In the genomic region with DNA sequence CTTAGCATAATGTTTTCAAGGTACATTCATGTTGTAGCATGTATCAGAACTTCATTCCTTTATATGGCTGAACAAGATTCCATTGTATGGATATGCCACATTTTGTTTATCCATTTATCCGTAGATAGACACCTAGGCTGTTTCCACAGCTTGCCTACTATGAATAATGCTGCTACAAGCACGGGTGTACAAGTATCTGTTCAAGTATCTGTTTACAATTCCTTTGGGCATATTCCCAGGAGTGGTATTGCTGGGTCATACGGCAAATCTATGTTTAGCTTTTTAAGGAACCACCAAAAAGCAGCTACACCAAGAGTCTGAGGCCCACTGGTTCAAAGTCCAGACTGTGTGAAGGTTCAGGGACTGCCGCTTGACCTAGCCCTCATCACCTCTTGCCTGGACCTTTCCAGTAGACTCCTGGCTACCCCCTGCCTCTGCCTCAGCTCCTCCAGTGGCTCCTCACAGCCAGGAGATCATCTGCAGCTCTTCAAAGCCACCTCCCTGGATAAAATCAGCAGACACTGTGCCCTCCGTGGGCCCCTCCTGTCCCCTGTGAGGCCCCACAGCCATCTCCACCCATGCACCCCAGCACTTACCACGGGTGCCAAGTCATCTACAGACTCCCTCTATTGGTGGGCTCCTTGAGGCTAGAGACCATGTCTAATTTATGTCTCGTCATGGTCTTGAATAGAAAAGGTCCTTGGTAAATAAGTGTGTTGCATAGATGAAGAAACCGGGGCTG, we compare ENCODE assay signal across 21 cellular contexts.
DNase-seq lines count a peak whose midpoint lies in the region; ATAC-seq and TF ChIP-seq lines count a peak whose summit lies in the region.
"Had no signal": no experiment of that assay in that cellular context is flagged by ENCODE, and none has a peak within 500 bp of the region (broad histone marks: within the 10 kb centered on the region; RNA-seq: fewer than 3 reads in every experiment).

No MANE protein-coding gene starts in this region.

- DNase-seq in fibroblast of the aortic adventitia (ENCODE audit: low read depth): peak; percentile 17
- peak; percentile 21 for DNase-seq in pons (ENCODE audit: low spot score)
- no peak for DNase-seq in stimulated activated CD4-positive, alpha-beta T cell treated with anti-CD3 and anti-CD28 coated beads, Interleukin-4, amount 100 ng/mL, for 1 hour
- DNase-seq in MM.1S: no peak
- no peak for DNase-seq in naive thymus-derived CD8-positive, alpha-beta T cell
- no peak for DNase-seq in activated CD8-positive, alpha-beta memory T cell treated with anti-CD3 and anti-CD28 coated beads, Interleukin-2, amount 10 ng/mL, durations not matched to agents 7 days and 5 days
- DNase-seq: activated CD4-positive, alpha-beta memory T cell treated with anti-CD3 and anti-CD28 coated beads, Interleukin-2, amount 10 ng/mL, durations not matched to agents 7 days and 5 days; amniotic stem cell; COR-L47; dermis blood vessel endothelial cell; HCEC 1CT; NCI-H1694 treated with DMSO at 0.1 percent for 48 hours; NCI-H510A treated with DMSO at 0.1 percent for 48 hours; PC-9; small intestine; stimulated activated naive B cell treated with anti-CD40 and anti-IgM and Interleukin-4, amounts not matched to agents 10 μg/mL and 1 μg/mL and 100 μg/mL, for 72 hours had no signal

- H3K9me2 ChIP-seq in MM.1S (replicated peaks; ENCODE audit: insufficient read depth, low read length): no peaks in the 10 kb centered on the region

- H3K4me3 ChIP-seq in BLaER1 treated with 17β-estradiol and CSF1 and Interleukin-3, amounts not matched to agents 10 nM and 100 nM: no peak overlapping the region
- H3K4me3 ChIP-seq in fibroblast of the aortic adventitia (ENCODE audit: low read depth, low read length) (no peak overlapping the region), MM.1S (ENCODE audit: low read length) (no peak overlapping the region)
- H3K4me3 ChIP-seq: PC-9, vagina had no signal

- no peak for TF ChIP-seq CTCF in fibroblast of the aortic adventitia (IDR thresholded peaks at IDR 0.05; ENCODE audit: insufficient read depth, low read length)
- TF ChIP-seq CTCF in MM.1S (IDR thresholded peaks at IDR 0.05; ENCODE audit: low read length): no peak

- H3K79me2 ChIP-seq in MM.1S (ENCODE audit: low read length): no peaks in the 10 kb centered on the region

- no peak overlapping the region for H3K4me3 Mint-ChIP-seq in naive thymus-derived CD8-positive, alpha-beta T cell
- no peak overlapping the region for H3K4me3 Mint-ChIP-seq in activated CD8-positive, alpha-beta memory T cell treated with anti-CD3 and anti-CD28 coated beads, Interleukin-2, amount 10 ng/mL, durations not matched to agents 7 days and 5 days
- H3K4me3 Mint-ChIP-seq: activated CD4-positive, alpha-beta memory T cell treated with anti-CD3 and anti-CD28 coated beads, Interleukin-2, amount 10 ng/mL, durations not matched to agents 7 days and 5 days; activated T-helper 1 cell treated with anti-CD3 and anti-CD28 coated beads, Interleukin-12 subunit alpha, Interleukin-12 subunit beta, Interleukin-2, Interleukin-4 antibody, amounts not matched to agents 30 ng/mL and 10 ng/mL and 1 ng/mL, durations not matched to agents 14 hours and 24 hours and 36 hours; stimulated activated naive B cell treated with anti-CD40 and anti-IgM and Interleukin-4, amounts not matched to agents 10 μg/mL and 1 μg/mL and 100 μg/mL, for 72 hours had no signal

- CTCF ChIA-PET in activated CD8-positive, alpha-beta memory T cell treated with anti-CD3 and anti-CD28 coated beads, Interleukin-2, amount 10 ng/mL, durations not matched to agents 7 days and 5 days (lab: Charles Lee): no interaction called here

- H3K4me2 ChIP-seq in BLaER1 treated with 17β-estradiol and CSF1 and Interleukin-3, amounts not matched to agents 10 nM and 100 nM: peak overlapping the region in 10 of 11 experiments; percentile 1 to 64 (median 29); a peak in 13 of 22 replicates
- H3K4me2 ChIP-seq in MM.1S (ENCODE audit: low read depth, low read length): no peak overlapping the region
- H3K4me2 ChIP-seq: PC-9 had no signal

- H3K9ac ChIP-seq in BLaER1 treated with 17β-estradiol and CSF1 and Interleukin-3, amounts not matched to agents 10 nM and 100 nM: no peak overlapping the region
- H3K9ac ChIP-seq in MM.1S (ENCODE audit: low read length): no peak overlapping the region

- no peaks in the 10 kb centered on the region for H3K9me3 Mint-ChIP-seq in naive thymus-derived CD8-positive, alpha-beta T cell
- H3K9me3 Mint-ChIP-seq in activated CD8-positive, alpha-beta memory T cell treated with anti-CD3 and anti-CD28 coated beads, Interleukin-2, amount 10 ng/mL, durations not matched to agents 7 days and 5 days (ENCODE audit: low read depth): no peaks in the 10 kb centered on the region
- H3K9me3 Mint-ChIP-seq: activated CD4-positive, alpha-beta memory T cell treated with anti-CD3 and anti-CD28 coated beads, Interleukin-2, amount 10 ng/mL, durations not matched to agents 7 days and 5 days; activated T-helper 1 cell treated with anti-CD3 and anti-CD28 coated beads, Interleukin-12 subunit alpha, Interleukin-12 subunit beta, Interleukin-2, Interleukin-4 antibody, amounts not matched to agents 30 ng/mL and 10 ng/mL and 1 ng/mL, durations not matched to agents 14 hours and 24 hours and 36 hours; stimulated activated naive B cell treated with anti-CD40 and anti-IgM and Interleukin-4, amounts not matched to agents 10 μg/mL and 1 μg/mL and 100 μg/mL, for 72 hours had no signal

- no peaks in the 10 kb centered on the region for H3K36me3 Mint-ChIP-seq in naive thymus-derived CD8-positive, alpha-beta T cell
- no peaks in the 10 kb centered on the region for H3K36me3 Mint-ChIP-seq in activated CD8-positive, alpha-beta memory T cell treated with anti-CD3 and anti-CD28 coated beads, Interleukin-2, amount 10 ng/mL, durations not matched to agents 7 days and 5 days
- H3K36me3 Mint-ChIP-seq: stimulated activated naive B cell treated with anti-CD40 and anti-IgM and Interleukin-4, amounts not matched to agents 10 μg/mL and 1 μg/mL and 100 μg/mL, for 72 hours had no signal

- H4K20me1 ChIP-seq in BLaER1 treated with 17β-estradiol and CSF1 and Interleukin-3, amounts not matched to agents 10 nM and 100 nM: no peaks in the 10 kb centered on the region
- no peaks in the 10 kb centered on the region for H4K20me1 ChIP-seq in MM.1S (ENCODE audit: insufficient read depth, low read length)

- POLR2A ChIA-PET in naive thymus-derived CD8-positive, alpha-beta T cell (lab: Charles Lee): interaction anchor here (0.7 kb wide), 1 partner anchor 19 kb away, joined by 4 read pairs; no protein-coding TSS in a partner anchor

- peaks cover 13 to 57% (median 41%) of the 10 kb centered on the region in 10 experiments; a peak in 19 of 20 replicates for H3K4me1 ChIP-seq in BLaER1 treated with 17β-estradiol and CSF1 and Interleukin-3, amounts not matched to agents 10 nM and 100 nM
- no peaks in the 10 kb centered on the region for H3K4me1 ChIP-seq in MM.1S (ENCODE audit: low read length)
- H3K4me1 ChIP-seq: vagina had no signal

- H2AFZ ChIP-seq in MM.1S (ENCODE audit: low read length): no peak overlapping the region
- H2AFZ ChIP-seq: PC-9 had no signal

- peaks cover 2 to 23% (median 6%) of the 10 kb centered on the region in 5 donors for H3K27me3 Mint-ChIP-seq in naive thymus-derived CD8-positive, alpha-beta T cell
- H3K27me3 Mint-ChIP-seq in activated CD8-positive, alpha-beta memory T cell treated with anti-CD3 and anti-CD28 coated beads, Interleukin-2, amount 10 ng/mL, durations not matched to agents 7 days and 5 days: no peaks in the 10 kb centered on the region
- H3K27me3 Mint-ChIP-seq: activated CD4-positive, alpha-beta memory T cell treated with anti-CD3 and anti-CD28 coated beads, Interleukin-2, amount 10 ng/mL, durations not matched to agents 7 days and 5 days had no signal

- no peak for ATAC-seq in naive thymus-derived CD8-positive, alpha-beta T cell
- ATAC-seq in activated CD8-positive, alpha-beta memory T cell treated with anti-CD3 and anti-CD28 coated beads, Interleukin-2, amount 10 ng/mL, durations not matched to agents 7 days and 5 days: no peak
- ATAC-seq: stimulated activated naive B cell treated with anti-CD40 and anti-IgM and Interleukin-4, amounts not matched to agents 10 μg/mL and 1 μg/mL and 100 μg/mL, for 72 hours had no signal

- H3K36me3 ChIP-seq in BLaER1 treated with 17β-estradiol and CSF1 and Interleukin-3, amounts not matched to agents 10 nM and 100 nM: no peaks in the 10 kb centered on the region
- no peaks in the 10 kb centered on the region for H3K36me3 ChIP-seq in MM.1S (replicated peaks; ENCODE audit: insufficient read depth, low read length)
- H3K36me3 ChIP-seq: neutrophil, vagina had no signal

- H3F3A ChIP-seq in MM.1S (ENCODE audit: insufficient read depth, low read length): no peaks in the 10 kb centered on the region

- no peaks in the 10 kb centered on the region for H3K27me3 ChIP-seq in BLaER1 treated with 17β-estradiol and CSF1 and Interleukin-3, amounts not matched to agents 10 nM and 100 nM
- H3K27me3 ChIP-seq in MM.1S (replicated peaks; ENCODE audit: insufficient read depth, low read length): peaks cover 89% of the 10 kb centered on the region
- H3K27me3 ChIP-seq: neutrophil, vagina had no signal

- no peak overlapping the region for H3K27ac Mint-ChIP-seq in naive thymus-derived CD8-positive, alpha-beta T cell
- no peak overlapping the region for H3K27ac Mint-ChIP-seq in activated CD8-positive, alpha-beta memory T cell treated with anti-CD3 and anti-CD28 coated beads, Interleukin-2, amount 10 ng/mL, durations not matched to agents 7 days and 5 days
- H3K27ac Mint-ChIP-seq: activated CD4-positive, alpha-beta memory T cell treated with anti-CD3 and anti-CD28 coated beads, Interleukin-2, amount 10 ng/mL, durations not matched to agents 7 days and 5 days; activated T-helper 1 cell treated with anti-CD3 and anti-CD28 coated beads, Interleukin-12 subunit alpha, Interleukin-12 subunit beta, Interleukin-2, Interleukin-4 antibody, amounts not matched to agents 30 ng/mL and 10 ng/mL and 1 ng/mL, durations not matched to agents 14 hours and 24 hours and 36 hours; stimulated activated naive B cell treated with anti-CD40 and anti-IgM and Interleukin-4, amounts not matched to agents 10 μg/mL and 1 μg/mL and 100 μg/mL, for 72 hours had no signal

- H3K27ac ChIP-seq in BLaER1 treated with 17β-estradiol and CSF1 and Interleukin-3, amounts not matched to agents 10 nM and 100 nM: no peak overlapping the region
- peak overlapping the region; percentile 90 for H3K27ac ChIP-seq in angular gyrus (ENCODE audit: low read depth, low read length)
- H3K27ac ChIP-seq in MM.1S (ENCODE audit: low read length): no peak overlapping the region
- H3K27ac ChIP-seq: neutrophil, PC-9, vagina had no signal

- H3K9me3 ChIP-seq in BLaER1 treated with 17β-estradiol and CSF1 and Interleukin-3, amounts not matched to agents 10 nM and 100 nM (replicated peaks in 1 of 11): no peaks in the 10 kb centered on the region
- H3K9me3 ChIP-seq in MM.1S (replicated peaks; ENCODE audit: insufficient read depth, low read length): no peaks in the 10 kb centered on the region
- H3K9me3 ChIP-seq: neutrophil, vagina had no signal

- no peaks in the 10 kb centered on the region for H3K4me1 Mint-ChIP-seq in naive thymus-derived CD8-positive, alpha-beta T cell
- H3K4me1 Mint-ChIP-seq in activated CD8-positive, alpha-beta memory T cell treated with anti-CD3 and anti-CD28 coated beads, Interleukin-2, amount 10 ng/mL, durations not matched to agents 7 days and 5 days: no peaks in the 10 kb centered on the region
- H3K4me1 Mint-ChIP-seq: activated CD4-positive, alpha-beta memory T cell treated with anti-CD3 and anti-CD28 coated beads, Interleukin-2, amount 10 ng/mL, durations not matched to agents 7 days and 5 days; stimulated activated naive B cell treated with anti-CD40 and anti-IgM and Interleukin-4, amounts not matched to agents 10 μg/mL and 1 μg/mL and 100 μg/mL, for 72 hours had no signal

Comparison
In these comparisons a context has a peak if more than half of its experiments do, and no peak if none do; other contexts are left out.
1. DNase-seq: peak in fibroblast of the aortic adventitia (single experiment) and pons (single experiment); none in stimulated activated CD4-positive, alpha-beta T cell treated with anti-CD3 and anti-CD28 coated beads, Interleukin-4, amount 100 ng/mL, for 1 hour (single experiment), MM.1S (single experiment), naive thymus-derived CD8-positive, alpha-beta T cell (0 of 10) and activated CD8-positive, alpha-beta memory T cell treated with anti-CD3 and anti-CD28 coated beads, Interleukin-2, amount 10 ng/mL, durations not matched to agents 7 days and 5 days (single experiment).